ENCODE assay signal across 8 cellular contexts in genomic region chr3:119463171-119464169, GRCh38. TPM values are rescaled to one million over a fixed set of nuclear protein-coding genes. Genes with fewer than 3 reads are reported as not detected.
A peak's percentile ranks its signal among the peaks of the same experiment; 100 is the strongest.
DNase-seq lines count a peak whose midpoint lies in the region; ATAC-seq and TF ChIP-seq lines count a peak whose summit lies in the region.

A gene with protein sequence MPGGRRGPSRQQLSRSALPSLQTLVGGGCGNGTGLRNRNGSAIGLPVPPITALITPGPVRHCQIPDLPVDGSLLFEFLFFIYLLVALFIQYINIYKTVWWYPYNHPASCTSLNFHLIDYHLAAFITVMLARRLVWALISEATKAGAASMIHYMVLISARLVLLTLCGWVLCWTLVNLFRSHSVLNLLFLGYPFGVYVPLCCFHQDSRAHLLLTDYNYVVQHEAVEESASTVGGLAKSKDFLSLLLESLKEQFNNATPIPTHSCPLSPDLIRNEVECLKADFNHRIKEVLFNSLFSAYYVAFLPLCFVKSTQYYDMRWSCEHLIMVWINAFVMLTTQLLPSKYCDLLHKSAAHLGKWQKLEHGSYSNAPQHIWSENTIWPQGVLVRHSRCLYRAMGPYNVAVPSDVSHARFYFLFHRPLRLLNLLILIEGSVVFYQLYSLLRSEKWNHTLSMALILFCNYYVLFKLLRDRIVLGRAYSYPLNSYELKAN (minus strand): TSS chr3:119463615. CDS start chr3:119462074, 1,541 bp downstream.

- no peaks in the 10 kb centered on the region for H3K27me3 Mint-ChIP-seq in activated T-cell treated with anti-CD3 and anti-CD28 coated beads, Interleukin-2, amount 50 U/mL, for 24 hours

- peak within 1 kb of the TSS; percentile 98 for H3K27ac Mint-ChIP-seq in activated T-cell treated with anti-CD3 and anti-CD28 coated beads, Interleukin-2, amount 50 U/mL, for 24 hours

- in situ Hi-C loops in KBM-7 (cut with MboI; ENCODE audit: low pct_unique_long_range_greater_than_20kb, low sequenced_read_pairs): no loop called here

- H3K36me3 Mint-ChIP-seq in activated T-cell treated with anti-CD3 and anti-CD28 coated beads, Interleukin-2, amount 50 U/mL, for 24 hours (ENCODE audit: low read depth): peaks cover 47% of the 10 kb centered on the region

- H3K9me3 Mint-ChIP-seq in activated T-cell treated with anti-CD3 and anti-CD28 coated beads, Interleukin-2, amount 50 U/mL, for 24 hours: no peaks in the 10 kb centered on the region

- DNase-seq in DMS153 treated with DMSO at 0.1 percent for 48 hours (lab: John Stamatoyannopoulos, UW; ENCODE audit: unreplicated experiment) (peak; percentile 98), KBM-7 (peak; percentile 99), epithelial cell of proximal tubule (ENCODE audit: low read depth) (peak; percentile 64), mucosa of gallbladder (ENCODE audit: low spot score) (peak; percentile 99)
- peak; percentile 99 for DNase-seq in activated T-cell treated with anti-CD3 and anti-CD28 coated beads, Interleukin-2, amount 50 U/mL, for 24 hours
- DNase-seq in stimulated activated CD8-positive, alpha-beta memory T cell treated with anti-CD3 and anti-CD28 coated beads, Interleukin-4, amount 100 ng/mL, for 4 hours (ENCODE audit: low read depth in 2 of 2, low spot score in 1 of 2): peak; percentile 97

- no peak for TF ChIP-seq CTCF in epithelial cell of proximal tubule (conservative IDR thresholded peaks at IDR 0.05; ENCODE audit: low read depth, low read length)

- H3K4me1 Mint-ChIP-seq in activated T-cell treated with anti-CD3 and anti-CD28 coated beads, Interleukin-2, amount 50 U/mL, for 24 hours (ENCODE audit: low read depth): peaks cover 47% of the 10 kb centered on the region

- ATAC-seq in GM21717 (IDR thresholded peaks at IDR 0.05; ENCODE audit: unreplicated experiment): peak; percentile 91

- H3K4me3 ChIP-seq in epithelial cell of proximal tubule (ENCODE audit: low read depth, low read length): peak within 1 kb of the TSS; percentile 95

- H3K4me3 Mint-ChIP-seq in activated T-cell treated with anti-CD3 and anti-CD28 coated beads, Interleukin-2, amount 50 U/mL, for 24 hours: peak within 1 kb of the TSS; percentile 98

TF ChIP-seq in PFSK-1, 5 proteins besides CTCF, POLR2A, EP300 and RAD21:
- TF ChIP-seq SIN3A (IDR thresholded peaks at IDR 0.05; ENCODE audit: borderline replicate concordance, insufficient read depth, low read length) (no peak), FOXP2 (optimal IDR thresholded peaks at IDR 0.05; ENCODE audit: borderline replicate concordance, extremely low read depth, extremely low read length, insufficient read depth) (peak; percentile 96), POLR2AphosphoS5 (IDR thresholded peaks at IDR 0.05; ENCODE audit: low read depth, low read length) (peak; percentile 98), TAF1 (IDR thresholded peaks at IDR 0.05; ENCODE audit: borderline replicate concordance, insufficient read depth, low read length) (peak; percentile 58; the same call in 1 of the 2 replicates)
- TF ChIP-seq, protein P1, sequence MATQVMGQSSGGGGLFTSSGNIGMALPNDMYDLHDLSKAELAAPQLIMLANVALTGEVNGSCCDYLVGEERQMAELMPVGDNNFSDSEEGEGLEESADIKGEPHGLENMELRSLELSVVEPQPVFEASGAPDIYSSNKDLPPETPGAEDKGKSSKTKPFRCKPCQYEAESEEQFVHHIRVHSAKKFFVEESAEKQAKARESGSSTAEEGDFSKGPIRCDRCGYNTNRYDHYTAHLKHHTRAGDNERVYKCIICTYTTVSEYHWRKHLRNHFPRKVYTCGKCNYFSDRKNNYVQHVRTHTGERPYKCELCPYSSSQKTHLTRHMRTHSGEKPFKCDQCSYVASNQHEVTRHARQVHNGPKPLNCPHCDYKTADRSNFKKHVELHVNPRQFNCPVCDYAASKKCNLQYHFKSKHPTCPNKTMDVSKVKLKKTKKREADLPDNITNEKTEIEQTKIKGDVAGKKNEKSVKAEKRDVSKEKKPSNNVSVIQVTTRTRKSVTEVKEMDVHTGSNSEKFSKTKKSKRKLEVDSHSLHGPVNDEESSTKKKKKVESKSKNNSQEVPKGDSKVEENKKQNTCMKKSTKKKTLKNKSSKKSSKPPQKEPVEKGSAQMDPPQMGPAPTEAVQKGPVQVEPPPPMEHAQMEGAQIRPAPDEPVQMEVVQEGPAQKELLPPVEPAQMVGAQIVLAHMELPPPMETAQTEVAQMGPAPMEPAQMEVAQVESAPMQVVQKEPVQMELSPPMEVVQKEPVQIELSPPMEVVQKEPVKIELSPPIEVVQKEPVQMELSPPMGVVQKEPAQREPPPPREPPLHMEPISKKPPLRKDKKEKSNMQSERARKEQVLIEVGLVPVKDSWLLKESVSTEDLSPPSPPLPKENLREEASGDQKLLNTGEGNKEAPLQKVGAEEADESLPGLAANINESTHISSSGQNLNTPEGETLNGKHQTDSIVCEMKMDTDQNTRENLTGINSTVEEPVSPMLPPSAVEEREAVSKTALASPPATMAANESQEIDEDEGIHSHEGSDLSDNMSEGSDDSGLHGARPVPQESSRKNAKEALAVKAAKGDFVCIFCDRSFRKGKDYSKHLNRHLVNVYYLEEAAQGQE (IDR thresholded peaks at IDR 0.05; ENCODE audit: insufficient read depth in 1 of 2, low read depth in 2 of 2, low read length in 2 of 2): no peak

RNA-seq across cellular contexts. Expression of the gene that starts here (rescaled TPM):
- 25.9 TPM for polyA plus RNA-seq in PFSK-1 (2012; ENCODE audit: insufficient read length, low read depth)
- total RNA-seq in epithelial cell of proximal tubule (17.4 and 28.2 TPM in 2 replicates), mucosa of gallbladder (35.3 TPM)

Comparison
In these comparisons a context has a peak if more than half of its experiments do, and no peak if none do; other contexts are left out.
1. Peak in every context shown above with its lines: DNase-seq, ATAC-seq and H3K4me3 ChIP-seq.